ENCODE assay signal across 17 cellular contexts in the genomic region with DNA sequence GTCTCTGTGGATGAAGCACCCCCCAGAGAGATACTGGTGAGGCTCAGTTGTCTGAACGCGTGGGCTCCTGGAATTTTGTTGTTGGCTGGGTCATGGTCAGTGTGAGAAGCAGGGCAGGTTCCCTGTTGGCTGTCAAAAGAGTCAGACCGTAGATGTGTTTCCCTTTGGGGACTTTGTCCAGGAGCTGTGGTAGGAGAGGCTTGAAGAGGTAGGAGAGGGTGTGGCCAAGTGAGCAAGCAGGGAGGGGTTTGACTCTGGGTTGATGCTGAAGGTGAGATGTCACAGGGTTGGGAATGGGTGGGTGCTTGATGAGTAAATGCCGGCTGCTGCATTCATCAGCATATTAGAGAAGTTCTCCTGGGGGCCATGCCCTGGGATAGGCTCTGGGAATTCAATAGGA.
"Had no signal": no experiment of that assay in that cellular context is flagged by ENCODE, and none has a peak within 500 bp of the region (broad histone marks: within the 10 kb centered on the region; RNA-seq: fewer than 3 reads in every experiment).

No MANE protein-coding gene starts in this region.

- H3K9me3 ChIP-seq: neutrophil, sigmoid colon, suprapubic skin, thyroid gland, upper lobe of left lung, uterus had no signal

- H3K27me3 ChIP-seq: hepatocyte, neutrophil, sigmoid colon, thyroid gland, upper lobe of left lung, uterus had no signal

- ATAC-seq: effector memory CD8-positive, alpha-beta T cell; naive thymus-derived CD8-positive, alpha-beta T cell; stimulated activated effector memory CD8-positive, alpha-beta T cell treated with anti-CD3 and anti-CD28 coated beads, Interleukin-12 subunit alpha, Interleukin-12 subunit beta, amount 100 ng/mL, for 72 hours; stimulated activated naive CD8-positive, alpha-beta T cell treated with anti-CD3 and anti-CD28 coated beads, Interleukin-15, Interleukin-2, amounts not matched to agents 100 U/mL and 50 U/mL, for 24 hours had no signal

- H3K4me1 ChIP-seq: suprapubic skin, thyroid gland, upper lobe of left lung, uterus had no signal

- H3K27ac Mint-ChIP-seq: dendritic cell treated with granulocyte-macrophage colony-stimulating factor and Interleukin-4, amounts not matched to agents 40 ng/mL and 50 ng/mL, for 4 days; effector memory CD8-positive, alpha-beta T cell; naive thymus-derived CD8-positive, alpha-beta T cell; stimulated activated effector memory CD8-positive, alpha-beta T cell treated with anti-CD3 and anti-CD28 coated beads, Interleukin-12 subunit alpha, Interleukin-12 subunit beta, amount 100 ng/mL, for 72 hours had no signal

- H3K36me3 ChIP-seq: neutrophil, sigmoid colon, suprapubic skin, thyroid gland, upper lobe of left lung, uterus had no signal

- H3K27me3 Mint-ChIP-seq: dendritic cell treated with granulocyte-macrophage colony-stimulating factor and Interleukin-4, amounts not matched to agents 40 ng/mL and 50 ng/mL, for 4 days had no signal

- H3K36me3 Mint-ChIP-seq: naive thymus-derived CD8-positive, alpha-beta T cell; stimulated activated effector memory CD8-positive, alpha-beta T cell treated with anti-CD3 and anti-CD28 coated beads, Interleukin-12 subunit alpha, Interleukin-12 subunit beta, amount 100 ng/mL, for 72 hours had no signal

- H3K4me3 ChIP-seq: hepatocyte, sigmoid colon, skin epidermis, suprapubic skin, thyroid gland, upper lobe of left lung, uterus had no signal

- DNase-seq: effector memory CD8-positive, alpha-beta T cell; foreskin melanocyte; mesendoderm; naive thymus-derived CD8-positive, alpha-beta T cell; sigmoid colon; stimulated activated CD4-positive, alpha-beta T cell treated with anti-CD3 and anti-CD28 coated beads, Interleukin-4, amount 100 ng/mL, for 1 hour; stimulated activated CD8-positive, alpha-beta memory T cell treated with anti-CD3 and anti-CD28 coated beads, Interleukin-4, amount 100 ng/mL, for 48 hours; stimulated activated naive CD8-positive, alpha-beta T cell treated with anti-CD3 and anti-CD28 coated beads, Interleukin-15, Interleukin-2, amounts not matched to agents 100 U/mL and 50 U/mL, for 24 hours; thyroid gland; upper lobe of left lung; uterus had no signal

- H3K4me1 Mint-ChIP-seq: naive thymus-derived CD8-positive, alpha-beta T cell had no signal

- H3K27ac ChIP-seq: hepatocyte, neutrophil, skin epidermis, suprapubic skin, thyroid gland, upper lobe of left lung, uterus had no signal

- H3K4me3 Mint-ChIP-seq: dendritic cell treated with granulocyte-macrophage colony-stimulating factor and Interleukin-4, amounts not matched to agents 40 ng/mL and 50 ng/mL, for 4 days; effector memory CD8-positive, alpha-beta T cell; naive thymus-derived CD8-positive, alpha-beta T cell; stimulated activated effector memory CD8-positive, alpha-beta T cell treated with anti-CD3 and anti-CD28 coated beads, Interleukin-12 subunit alpha, Interleukin-12 subunit beta, amount 100 ng/mL, for 72 hours had no signal

- H3K9me3 Mint-ChIP-seq: dendritic cell treated with granulocyte-macrophage colony-stimulating factor and Interleukin-4, amounts not matched to agents 40 ng/mL and 50 ng/mL, for 4 days; effector memory CD8-positive, alpha-beta T cell; naive thymus-derived CD8-positive, alpha-beta T cell; stimulated activated effector memory CD8-positive, alpha-beta T cell treated with anti-CD3 and anti-CD28 coated beads, Interleukin-12 subunit alpha, Interleukin-12 subunit beta, amount 100 ng/mL, for 72 hours had no signal
